ENCODE assay signal across 1 cellular context in genomic region chr2:28894470-28895188, GRCh38.
A peak's percentile ranks its signal among the peaks of the same experiment; 100 is the strongest.
TF ChIP-seq lines count a peak whose summit lies in the region.

Gene WDR43, plus strand, starts transcription at chr2:28894667. Its CDS starts 32 bp downstream, at chr2:28894699.

TF ChIP-seq in SK-N-SH, 30 proteins besides CTCF, POLR2A, EP300 and RAD21 (continued from another document):
- TF ChIP-seq REST (IDR thresholded peaks at IDR 0.05; ENCODE audit: low read depth, low read length): peak; percentile 21; the same call in 1 of the 2 replicates
